ENCODE assay signal across 8 cellular contexts in genomic region chr2:27216416-27217137, GRCh38. TPM values are rescaled to one million over a fixed set of nuclear protein-coding genes. Genes with fewer than 3 reads are reported as not detected.
DNase-seq lines count a peak whose midpoint lies in the region; ATAC-seq and TF ChIP-seq lines count a peak whose summit lies in the region.

No MANE protein-coding gene starts in this region.

- H3K4me3 ChIP-seq in CD4-positive, CD25-positive, alpha-beta regulatory T cell (ENCODE audit: low read depth, low read length): peak overlapping the region; percentile 72
- H3K4me3 ChIP-seq in Loucy (ENCODE audit: low read length, poor library complexity, severe bottlenecking) (peak overlapping the region; percentile 81), duodenal mucosa (ENCODE audit: low read depth in 1 of 2, low read length in 2 of 2) (peak overlapping the region; percentile 72 to 93), neuron (ENCODE audit: low read length) (peak overlapping the region; percentile 11)

- peaks cover 16% of the 10 kb centered on the region for H3K36me3 Mint-ChIP-seq in CD4-positive, CD25-positive, alpha-beta regulatory T cell

- H3K27me3 ChIP-seq in CD4-positive, CD25-positive, alpha-beta regulatory T cell (ENCODE audit: control insufficient read depth, insufficient read depth, low read length): no peaks in the 10 kb centered on the region
- no peaks in the 10 kb centered on the region for H3K27me3 ChIP-seq in Loucy (ENCODE audit: insufficient read depth, low read length, poor library complexity, severe bottlenecking)
- H3K27me3 ChIP-seq in duodenal mucosa (ENCODE audit: control insufficient read depth in 1 of 2, insufficient read depth in 2 of 2, low read length in 2 of 2): no peaks in the 10 kb centered on the region
- H3K27me3 ChIP-seq in neuron (ENCODE audit: insufficient read depth, low read length): no peaks in the 10 kb centered on the region

- H3K79me2 ChIP-seq in Loucy (ENCODE audit: insufficient read depth, low read length): peaks cover 48% of the 10 kb centered on the region

- no peaks in the 10 kb centered on the region for H3K9me3 ChIP-seq in CD4-positive, CD25-positive, alpha-beta regulatory T cell (ENCODE audit: control insufficient read depth in 2 of 2, low read length in 2 of 2)
- H3K9me3 ChIP-seq in Loucy (ENCODE audit: insufficient read depth, low read depth, low read length): no peaks in the 10 kb centered on the region
- H3K9me3 ChIP-seq in duodenal mucosa (ENCODE audit: control insufficient read depth in 1 of 2, low read length in 2 of 2): no peaks in the 10 kb centered on the region
- no peaks in the 10 kb centered on the region for H3K9me3 ChIP-seq in neuron (ENCODE audit: low read length)

- peaks cover 0 to 1% (median 0%) of the 10 kb centered on the region in 7 donors for H3K9me3 Mint-ChIP-seq in CD4-positive, CD25-positive, alpha-beta regulatory T cell

- peak overlapping the region; percentile 95 to 99 (median 98) for H3K4me3 Mint-ChIP-seq in CD4-positive, CD25-positive, alpha-beta regulatory T cell

- peaks cover 30% of the 10 kb centered on the region for H3K4me1 ChIP-seq in CD4-positive, CD25-positive, alpha-beta regulatory T cell (ENCODE audit: control insufficient read depth, insufficient read depth, low read length, poor library complexity, severe bottlenecking)
- H3K4me1 ChIP-seq in Loucy (ENCODE audit: insufficient read depth, low read length, poor library complexity, severe bottlenecking) (peaks cover 42% of the 10 kb centered on the region), duodenal mucosa (ENCODE audit: control insufficient read depth in 1 of 2, insufficient read depth in 2 of 2, low read length in 2 of 2) (peaks cover 26 to 31% of the 10 kb centered on the region in 2 donors), neuron (ENCODE audit: insufficient read depth, low read length) (peaks cover 11% of the 10 kb centered on the region)

- no peak for ATAC-seq in CD4-positive, CD25-positive, alpha-beta regulatory T cell (ENCODE audit: low read depth in 2 of 2)
- ATAC-seq in GM19035 (IDR thresholded peaks at IDR 0.05; ENCODE audit: unreplicated experiment): no peak
- no peak for ATAC-seq in GM21723 (IDR thresholded peaks at IDR 0.05; ENCODE audit: unreplicated experiment)

- H4K20me1 ChIP-seq in Loucy (ENCODE audit: insufficient read depth, low read length, poor library complexity, severe bottlenecking): no peaks in the 10 kb centered on the region

- H3K4me2 ChIP-seq in Loucy (ENCODE audit: low read depth, low read length, poor library complexity, severe bottlenecking): peak overlapping the region; percentile 77

- TF ChIP-seq CTCF in Loucy (conservative IDR thresholded peaks at IDR 0.05; ENCODE audit: low read length) (no peak), GM10266 (IDR thresholded peaks at IDR 0.05; ENCODE audit: control insufficient read depth, insufficient read depth, low read depth, missing control alignments) (no peak)

- H3K27ac Mint-ChIP-seq in CD4-positive, CD25-positive, alpha-beta regulatory T cell: peak overlapping the region in 2 of 3 donors; percentile 95

- peaks cover 4% of the 10 kb centered on the region for H3K27me3 Mint-ChIP-seq in CD4-positive, CD25-positive, alpha-beta regulatory T cell

- no peak for DNase-seq in CD4-positive, CD25-positive, alpha-beta regulatory T cell
- DNase-seq in NCI-H524 (lab: John Stamatoyannopoulos, UW) (no peak), GM10266 (ENCODE audit: extremely low spot score) (no peak)

- H3K9me2 ChIP-seq in Loucy (replicated peaks; ENCODE audit: low read depth, low read length): no peaks in the 10 kb centered on the region

- H3K36me3 ChIP-seq in CD4-positive, CD25-positive, alpha-beta regulatory T cell (ENCODE audit: control insufficient read depth, insufficient read depth, low read length): peaks cover 14% of the 10 kb centered on the region
- 0 out of 2 replicates have a peak, but pooled peaks cover 2% of the 10 kb centered on the region for H3K36me3 ChIP-seq in Loucy (ENCODE audit: insufficient read depth, low read length)
- peaks cover 0 to 18% of the 10 kb centered on the region in 2 donors for H3K36me3 ChIP-seq in duodenal mucosa (ENCODE audit: control insufficient read depth in 1 of 2, insufficient read depth in 2 of 2, low read length in 2 of 2)
- H3K36me3 ChIP-seq in neuron (ENCODE audit: insufficient read depth, low read length): peaks cover 48% of the 10 kb centered on the region

- H3K27ac ChIP-seq in CD4-positive, CD25-positive, alpha-beta regulatory T cell (ENCODE audit: insufficient read depth, low read length, poor library complexity, severe bottlenecking): peak overlapping the region; percentile 84
- H3K27ac ChIP-seq in duodenal mucosa (ENCODE audit: low read depth, low read length): no peak overlapping the region

- H3K9ac ChIP-seq in Loucy (ENCODE audit: low read depth, low read length, poor library complexity, severe bottlenecking) (peak overlapping the region; percentile 96), duodenal mucosa (ENCODE audit: low read depth in 1 of 2, low read length in 2 of 2) (peak overlapping the region; percentile 45 to 72)

- H2AFZ ChIP-seq in Loucy (ENCODE audit: low read length) (peak overlapping the region; percentile 78; the same call in 1 of the 2 replicates), neuron (ENCODE audit: low read depth, low read length) (no peak overlapping the region)

- H3F3A ChIP-seq in Loucy (ENCODE audit: low read depth): no peaks in the 10 kb centered on the region

- H3K4me1 Mint-ChIP-seq in CD4-positive, CD25-positive, alpha-beta regulatory T cell: peaks cover 10 to 56% (median 39%) of the 10 kb centered on the region in 4 donors

RNA-seq across cellular contexts. Expression of gene CAD, which starts 0.6 kb away (rescaled TPM):
- total RNA-seq in CD4-positive, CD25-positive, alpha-beta regulatory T cell: 27.4 TPM
- polyA plus RNA-seq in CD4-positive, CD25-positive, alpha-beta regulatory T cell: 10 to 100 TPM; 12.2 to 18.4 (median 13.8) TPM

RNA-seq across cellular contexts. Expression of gene SLC5A6, which starts 4.5 kb away (rescaled TPM):
- total RNA-seq in CD4-positive, CD25-positive, alpha-beta regulatory T cell: 154 TPM
- polyA plus RNA-seq in CD4-positive, CD25-positive, alpha-beta regulatory T cell: 10 to 100 TPM; 15.5 to 18.5 (median 17.0) TPM

RNA-seq across cellular contexts. Expression of gene ATRAID, which starts 4.7 kb away (rescaled TPM):
- total RNA-seq in CD4-positive, CD25-positive, alpha-beta regulatory T cell: 77.3 TPM
- polyA plus RNA-seq in CD4-positive, CD25-positive, alpha-beta regulatory T cell: 100 to 1,000 TPM; 338 to 375 (median 359) TPM

RNA-seq across cellular contexts. Expression of gene SLC30A3, which starts 46.3 kb away (rescaled TPM):
- total RNA-seq in CD4-positive, CD25-positive, alpha-beta regulatory T cell: 0.10 TPM
- under 1 TPM in 1 of 4 donors, not detected in 3; 0.05 TPM for polyA plus RNA-seq in CD4-positive, CD25-positive, alpha-beta regulatory T cell

RNA-seq across cellular contexts. Expression of gene DNAJC5G, which starts 58.7 kb away (rescaled TPM):
- not detected for total RNA-seq in CD4-positive, CD25-positive, alpha-beta regulatory T cell
- not detected for polyA plus RNA-seq in CD4-positive, CD25-positive, alpha-beta regulatory T cell

Comparison
In these comparisons a context has a peak if more than half of its experiments do, and no peak if none do; other contexts are left out.
1. H3K4me3 ChIP-seq: peak in every context shown above with its lines; median percentile 82 in duodenal mucosa; 81 in Loucy; 72 in CD4-positive, CD25-positive, alpha-beta regulatory T cell; 11 in neuron.